Comparison of ENCODE assay signal across 8 cellular contexts in genomic region chr19:4304509-4305252, GRCh38. TPM values are rescaled to one million over a fixed set of nuclear protein-coding genes. Genes with fewer than 3 reads are reported as not detected.
A peak's percentile ranks its signal among the peaks of the same experiment; 100 is the strongest.
DNase-seq lines count a peak whose midpoint lies in the region; ATAC-seq and TF ChIP-seq lines count a peak whose summit lies in the region.

Gene FSD1 (plus strand): TSS chr19:4304598. CDS start chr19:4304747, 149 bp downstream.

- H4K20me1 ChIP-seq in fibroblast of lung (ENCODE audit: control insufficient read depth, extremely low read depth, insufficient read depth, low read length): no peaks in the 10 kb centered on the region

- H3K4me1 ChIP-seq in fibroblast of lung (ENCODE audit: control insufficient read depth, extremely low read depth, insufficient read depth, low read length) (no peaks in the 10 kb centered on the region), gastroesophageal sphincter (peaks cover 0 to 9% (median 4%) of the 10 kb centered on the region in 3 donors)

- H3K27ac ChIP-seq in fibroblast of lung (ENCODE audit: insufficient read depth, low read length) (no peak within 1 kb of the TSS), gastroesophageal sphincter (no peak within 1 kb of the TSS)

- TF ChIP-seq CTCF in fibroblast of lung (conservative IDR thresholded peaks at IDR 0.05 in 1 of 2, IDR thresholded peaks at IDR 0.05 in 1 of 2; ENCODE audit: low read depth in 1 of 2, low read length in 2 of 2) (no peak), gastroesophageal sphincter (IDR thresholded peaks at IDR 0.05) (no peak)

- H3K4me2 ChIP-seq in fibroblast of lung (ENCODE audit: extremely low read depth, insufficient read depth, low read length): peak within 1 kb of the TSS; percentile 32

- H2AFZ ChIP-seq in fibroblast of lung (ENCODE audit: low read length): no peak within 1 kb of the TSS

- H3K9me3 ChIP-seq in fibroblast of lung (ENCODE audit: control insufficient read depth, insufficient read depth, low read depth, low read length): no peaks in the 10 kb centered on the region
- no peaks in the 10 kb centered on the region for H3K9me3 ChIP-seq in gastroesophageal sphincter

- H3K4me3 ChIP-seq in fibroblast of lung (replicated peaks in 1 of 4; ENCODE audit: control extremely low read depth in 1 of 4, insufficient read depth in 1 of 4, low read depth in 3 of 4, low read length in 4 of 4) (peak within 1 kb of the TSS in 2 of 4 experiments; percentile 6 to 47), gastroesophageal sphincter (peak within 1 kb of the TSS in 1 of 2 donors; percentile 38)

- no peaks in the 10 kb centered on the region for H3K27me3 ChIP-seq in fibroblast of lung (ENCODE audit: control insufficient read depth, insufficient read depth, low read length)
- peaks cover 42% of the 10 kb centered on the region for H3K27me3 ChIP-seq in gastroesophageal sphincter

- no peaks in the 10 kb centered on the region for H3K36me3 ChIP-seq in fibroblast of lung (ENCODE audit: control insufficient read depth, insufficient read depth, low read length)
- H3K36me3 ChIP-seq in gastroesophageal sphincter: no peaks in the 10 kb centered on the region

- H3K79me2 ChIP-seq in fibroblast of lung (ENCODE audit: control insufficient read depth, insufficient read depth, low read length): no peaks in the 10 kb centered on the region

- WGBS in gastroesophageal sphincter (ENCODE audit: low coverage in 1 of 2), 2 donors: 3% methylated on average over 5 of the region's 63 CpGs; no CpG with 5 or more reads in 1 of the 2 donors

- H3K9ac ChIP-seq in fibroblast of lung (ENCODE audit: insufficient read depth, low read length): no peak within 1 kb of the TSS

- no peak for ATAC-seq in left ventricle myocardium superior
- no peak for ATAC-seq in Right ventricle myocardium inferior
- ATAC-seq in HG03159 (IDR thresholded peaks at IDR 0.05; ENCODE audit: unreplicated experiment): no peak
- ATAC-seq in gastroesophageal sphincter: no peak

- no peak for TF ChIP-seq POLR2A in gastroesophageal sphincter (IDR thresholded peaks at IDR 0.05)

- intact Hi-C loops in left ventricle myocardium superior (cut with micrococcal nuclease) (no loop called here), Right ventricle myocardium inferior (cut with DNase I) (no loop called here)

- no peak for TF ChIP-seq EP300 in gastroesophageal sphincter (IDR thresholded peaks at IDR 0.05)

- DNase-seq in left ventricle myocardium superior: peak; percentile 51
- DNase-seq in Right ventricle myocardium inferior (ENCODE audit: missing footprints): no peak
- peak; percentile 88 for DNase-seq in NCI-H69 (lab: John Stamatoyannopoulos, UW)
- peak; percentile 34 for DNase-seq in activated CD8-positive, alpha-beta memory T cell treated with anti-CD3 and anti-CD28 coated beads, Interleukin-2, amount 50 U/mL, for 24 hours (ENCODE audit: extremely low read depth)
- DNase-seq in fibroblast of lung (ENCODE audit: low read depth in 2 of 2): peak; percentile 37 to 42
- peak; percentile 21 for DNase-seq in putamen (ENCODE audit: low spot score)

RNA-seq across cellular contexts. Expression of gene FSD1, which starts in this region (rescaled TPM):
- total RNA-seq in left ventricle myocardium superior (not detected), Right ventricle myocardium inferior (not detected), fibroblast of lung (8.7 and 10.1 TPM in 2 replicates), gastroesophageal sphincter (under 1 TPM in 1 of 4 donors, not detected in 3; 0.67 TPM)
- 4.6 and 7.1 TPM in 2 replicates for polyA plus RNA-seq in fibroblast of lung
- polyA plus RNA-seq in fibroblast of lung (2012): 6.1 and 10.1 TPM in 2 replicates
- polyA minus RNA-seq in fibroblast of lung (ENCODE audit: low replicate concordance): 8.3 and 13.4 TPM in 2 replicates

Comparison
In these comparisons a context has a peak if more than half of its experiments do, and no peak if none do; other contexts are left out.
1. Peak in DNase-seq in left ventricle myocardium superior; RNA of the gene not detected or under 1 TPM.